ENCODE assay signal across 8 cellular contexts in the genomic region with DNA sequence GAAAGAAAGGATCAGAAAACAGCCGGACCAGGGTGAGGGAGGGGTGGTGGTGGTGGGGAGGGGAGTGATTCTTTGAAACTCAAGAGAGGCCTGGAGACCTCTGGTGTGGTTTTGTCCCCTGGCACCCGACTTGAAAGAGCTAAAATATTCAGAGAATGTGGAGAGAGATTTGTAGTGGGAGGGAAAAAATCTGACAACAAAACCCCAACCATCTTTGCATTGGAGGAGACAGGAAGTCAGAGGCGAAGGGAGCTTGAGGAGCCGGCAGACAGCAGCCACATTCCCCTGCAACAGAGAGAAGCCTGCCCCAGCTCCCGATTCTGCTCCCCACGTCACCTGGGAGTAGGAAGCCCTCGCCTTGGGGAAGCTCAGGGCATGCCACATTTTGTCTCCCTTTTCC.
DNase-seq lines count a peak whose midpoint lies in the region; ATAC-seq and TF ChIP-seq lines count a peak whose summit lies in the region.

No MANE protein-coding gene starts in this region.

- peak overlapping the region; percentile 70 for H3K4me3 Mint-ChIP-seq in neural progenitor cell

- H3K9me3 Mint-ChIP-seq in neural progenitor cell, result no peaks in the 10 kb centered on the region

- peaks cover 47% of the 10 kb centered on the region for H3F3A ChIP-seq in neural progenitor cell (ENCODE audit: low read depth)

- H3K4me1 Mint-ChIP-seq in neural progenitor cell, result peaks cover 73% of the 10 kb centered on the region

- H3K4me1 ChIP-seq in ectodermal cell (ENCODE audit: control insufficient read depth, insufficient read depth, low read length) (peaks cover 74% of the 10 kb centered on the region), neural progenitor cell (peaks cover 68% of the 10 kb centered on the region)

- TF ChIP-seq CTCF in neural progenitor cell (IDR thresholded peaks at IDR 0.05), result no peak

- H3K27me3 ChIP-seq in ectodermal cell (ENCODE audit: control insufficient read depth, insufficient read depth, low read length, poor library complexity, severe bottlenecking), result no peaks in the 10 kb centered on the region
- H3K27me3 ChIP-seq in neural progenitor cell, result no peaks in the 10 kb centered on the region

- ATAC-seq in HG02885 (IDR thresholded peaks at IDR 0.05; ENCODE audit: poor library complexity, unreplicated experiment) (no peak), HG02938 (IDR thresholded peaks at IDR 0.05; ENCODE audit: unreplicated experiment) (no peak)

- no peaks in the 10 kb centered on the region for H3K79me2 ChIP-seq in neural progenitor cell (ENCODE audit: low read depth)

- H3K27ac Mint-ChIP-seq in neural progenitor cell, result peak overlapping the region; percentile 97

- H3K9me3 ChIP-seq in ectodermal cell (ENCODE audit: control insufficient read depth, low read length), result no peaks in the 10 kb centered on the region
- H3K9me3 ChIP-seq in neural progenitor cell (ENCODE audit: low read depth), result no peaks in the 10 kb centered on the region

- DNase-seq in ELF-1 (ENCODE audit: low read depth, low spot score) (peak; percentile 92), LHCN-M2 (ENCODE audit: low read depth) (peak; percentile 22), neural progenitor cell (ENCODE audit: low spot score) (peak; percentile 77), NCI-H1930 (lab: John Stamatoyannopoulos, UW) (no peak), OCI-M2 (lab: John Stamatoyannopoulos, UW; ENCODE audit: unreplicated experiment) (no peak)

- H3K27ac ChIP-seq in ectodermal cell (ENCODE audit: insufficient read depth, low read depth, low read length, poor library complexity, severe bottlenecking), result peak overlapping the region; percentile 88
- H3K27ac ChIP-seq in neural progenitor cell, result peak overlapping the region; percentile 80

- H3K36me3 ChIP-seq in ectodermal cell (ENCODE audit: control insufficient read depth, insufficient read depth, low read length) (no peaks in the 10 kb centered on the region), neural progenitor cell (no peaks in the 10 kb centered on the region)

- H2AFZ ChIP-seq in neural progenitor cell (replicated peaks), result no peak overlapping the region

- H4K20me1 ChIP-seq in neural progenitor cell (ENCODE audit: low read depth), result no peaks in the 10 kb centered on the region

- H3K36me3 Mint-ChIP-seq in neural progenitor cell, result peaks cover 2% of the 10 kb centered on the region

- 6 to 7% methylated on average over 7 of the region's 7 CpGs for WGBS in ectodermal cell, 2 experiments

- no peak overlapping the region for H3K9ac ChIP-seq in neural progenitor cell

- peak overlapping the region; percentile 37 for H3K4me2 ChIP-seq in neural progenitor cell

- peaks cover 9% of the 10 kb centered on the region for H3K27me3 Mint-ChIP-seq in neural progenitor cell (ENCODE audit: insufficient read depth, low read depth)

- H3K4me3 ChIP-seq in ectodermal cell (ENCODE audit: insufficient read depth, low read depth, low read length) (no peak overlapping the region), neural progenitor cell (no peak overlapping the region)

Comparison
In these comparisons a context has a peak if more than half of its experiments do, and no peak if none do; other contexts are left out.
1. DNase-seq: peak in ELF-1 (single experiment), LHCN-M2 (single experiment) and neural progenitor cell (single experiment); none in NCI-H1930 (0 of 2) and OCI-M2 (single experiment).